ENCODE assay signal across 34 cellular contexts in the genomic region with DNA sequence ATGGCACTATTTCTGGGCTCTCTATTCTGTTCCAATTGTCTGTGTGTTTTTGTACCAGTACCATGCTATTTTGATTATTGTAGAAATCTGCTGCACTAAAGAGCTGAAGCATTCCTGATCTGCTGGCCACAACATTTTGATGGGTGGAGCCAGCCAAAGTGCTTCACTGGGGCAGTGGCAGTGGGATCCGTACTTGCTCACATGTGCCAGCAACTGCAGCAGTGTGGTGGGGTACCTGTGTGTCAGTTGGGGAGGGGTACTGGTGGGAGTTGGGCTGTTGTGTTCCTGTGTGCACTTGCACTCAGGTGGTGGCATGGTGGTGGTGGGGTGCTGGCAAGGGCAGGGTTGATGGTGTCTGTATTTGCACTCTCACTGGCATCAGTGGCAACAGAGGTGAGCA.
"Had no signal": no experiment of that assay in that cellular context is flagged by ENCODE, and none has a peak within 500 bp of the region (broad histone marks: within the 10 kb centered on the region; RNA-seq: fewer than 3 reads in every experiment).

No MANE protein-coding gene starts in this region.

- H3K4me1 ChIP-seq: adrenal gland, body of pancreas, breast epithelium, esophagus muscularis mucosa, foreskin keratinocyte, gastrocnemius medialis had no signal

- ATAC-seq: activated CD8-positive, alpha-beta T cell treated with anti-CD3 and anti-CD28 coated beads for 36 hours; activated naive CD8-positive, alpha-beta T cell treated with anti-CD3 and anti-CD28 coated beads, Interleukin-2, amount 50 U/mL, for 24 hours; activated T-cell treated with anti-CD3 and anti-CD28 coated beads, Interleukin-2, amount 50 U/mL, for 4 hours; activated T-helper 17 cell treated with anti-CD3 and anti-CD28 coated beads, Interleukin-2, amount 50 U/mL, for 72 hours; body of pancreas; effector memory CD8-positive, alpha-beta T cell; foreskin keratinocyte; gastrocnemius medialis; T-helper 17 cell had no signal

- H3K4me3 Mint-ChIP-seq: activated B cell treated with CpG ODN at 0.5 μM for 24 hours; activated CD8-positive, alpha-beta T cell treated with anti-CD3 and anti-CD28 coated beads for 36 hours; activated naive CD4-positive, alpha-beta T cell treated with anti-CD3 and anti-CD28 coated beads for 36 hours; activated naive CD4-positive, alpha-beta T cell treated with anti-CD3 and anti-CD28 coated beads, Interleukin-2, amount 50 U/mL, for 24 hours; activated naive CD8-positive, alpha-beta T cell treated with anti-CD3 and anti-CD28 coated beads for 36 hours; activated naive CD8-positive, alpha-beta T cell treated with anti-CD3 and anti-CD28 coated beads, Interleukin-2, amount 50 U/mL, for 24 hours; activated T-cell treated with anti-CD3 and anti-CD28 coated beads, Interleukin-2, amount 50 U/mL, for 4 hours; activated T-helper 17 cell treated with anti-CD3 and anti-CD28 coated beads, Interleukin-2, amount 50 U/mL, for 72 hours; central memory CD8-positive, alpha-beta T cell; effector memory CD8-positive, alpha-beta T cell; T-helper 17 cell; T-helper 2 cell treated with Interferon-gamma antibody and Interleukin-4, amounts not matched to agents 5 μg/mL and 100 μg/mL, for 36 hours had no signal

- H3K36me3 ChIP-seq: adrenal gland, breast epithelium, cardiac muscle cell, esophagus muscularis mucosa, gastrocnemius medialis, WERI-Rb-1 had no signal

- H3K27ac Mint-ChIP-seq: activated B cell treated with CpG ODN at 0.5 μM for 24 hours; activated CD8-positive, alpha-beta T cell treated with anti-CD3 and anti-CD28 coated beads for 36 hours; activated naive CD4-positive, alpha-beta T cell treated with anti-CD3 and anti-CD28 coated beads for 36 hours; activated naive CD4-positive, alpha-beta T cell treated with anti-CD3 and anti-CD28 coated beads, Interleukin-2, amount 50 U/mL, for 24 hours; activated naive CD8-positive, alpha-beta T cell treated with anti-CD3 and anti-CD28 coated beads for 36 hours; activated naive CD8-positive, alpha-beta T cell treated with anti-CD3 and anti-CD28 coated beads, Interleukin-2, amount 50 U/mL, for 24 hours; activated T-helper 17 cell treated with anti-CD3 and anti-CD28 coated beads, Interleukin-2, amount 50 U/mL, for 72 hours; effector memory CD8-positive, alpha-beta T cell; T-helper 17 cell; T-helper 2 cell treated with Interferon-gamma antibody and Interleukin-4, amounts not matched to agents 5 μg/mL and 100 μg/mL, for 36 hours had no signal

- H3K4me1 Mint-ChIP-seq: activated B cell treated with CpG ODN at 0.5 μM for 24 hours; activated naive CD4-positive, alpha-beta T cell treated with anti-CD3 and anti-CD28 coated beads, Interleukin-2, amount 50 U/mL, for 24 hours; activated naive CD8-positive, alpha-beta T cell treated with anti-CD3 and anti-CD28 coated beads for 36 hours; activated naive CD8-positive, alpha-beta T cell treated with anti-CD3 and anti-CD28 coated beads, Interleukin-2, amount 50 U/mL, for 24 hours; activated T-helper 17 cell treated with anti-CD3 and anti-CD28 coated beads, Interleukin-2, amount 50 U/mL, for 72 hours; central memory CD8-positive, alpha-beta T cell; T-helper 17 cell had no signal

- H3K9me3 ChIP-seq: adrenal gland, body of pancreas, breast epithelium, gastrocnemius medialis had no signal

- H3K27me3 Mint-ChIP-seq: activated B cell treated with CpG ODN at 0.5 μM for 24 hours; activated CD8-positive, alpha-beta T cell treated with anti-CD3 and anti-CD28 coated beads for 36 hours; activated naive CD4-positive, alpha-beta T cell treated with anti-CD3 and anti-CD28 coated beads, Interleukin-2, amount 50 U/mL, for 24 hours; activated naive CD8-positive, alpha-beta T cell treated with anti-CD3 and anti-CD28 coated beads for 36 hours; activated naive CD8-positive, alpha-beta T cell treated with anti-CD3 and anti-CD28 coated beads, Interleukin-2, amount 50 U/mL, for 24 hours; activated T-helper 17 cell treated with anti-CD3 and anti-CD28 coated beads, Interleukin-2, amount 50 U/mL, for 72 hours; central memory CD8-positive, alpha-beta T cell; effector memory CD8-positive, alpha-beta T cell; T-helper 17 cell had no signal

- H3K36me3 Mint-ChIP-seq: activated naive CD4-positive, alpha-beta T cell treated with anti-CD3 and anti-CD28 coated beads, Interleukin-2, amount 50 U/mL, for 24 hours; activated naive CD8-positive, alpha-beta T cell treated with anti-CD3 and anti-CD28 coated beads for 36 hours had no signal

- H3K27ac ChIP-seq: adrenal gland, body of pancreas, breast epithelium, cardiac muscle cell, esophagus muscularis mucosa, foreskin keratinocyte, gastrocnemius medialis, WERI-Rb-1 had no signal

- DNase-seq: activated B cell treated with CpG ODN at 0.5 μM for 24 hours; activated CD4-positive, alpha-beta T cell treated with anti-CD3 and anti-CD28 coated beads for 48 hours; activated CD4-positive, alpha-beta T cell treated with anti-CD3 and anti-CD28 coated beads, Interleukin-2, amount 50 U/mL, for 1 hour; activated CD4-positive, alpha-beta T cell treated with anti-CD3 and anti-CD28 coated beads, Interleukin-2, amount 50 U/mL, for 48 hours; activated CD8-positive, alpha-beta memory T cell treated with anti-CD3 and anti-CD28 coated beads for 24 hours; activated CD8-positive, alpha-beta T cell treated with anti-CD3 and anti-CD28 coated beads for 36 hours; activated effector memory CD4-positive, alpha-beta T cell treated with Interleukin-2 at 50 U/mL for 16 hours; activated gamma-delta T cell treated with Interleukin-2 at 50 U/mL for 16 hours; activated naive CD4-positive, alpha-beta T cell treated with anti-CD3 and anti-CD28 coated beads for 36 hours; activated naive CD8-positive, alpha-beta T cell treated with anti-CD3 and anti-CD28 coated beads for 36 hours; activated naive CD8-positive, alpha-beta T cell treated with anti-CD3 and anti-CD28 coated beads, Interleukin-2, amount 50 U/mL, for 24 hours; activated T-cell treated with anti-CD3 and anti-CD28 coated beads, Interleukin-2, amount 50 U/mL, for 4 hours; adrenal gland; amygdala; body of pancreas; cortex of kidney; dermis blood vessel endothelial cell; effector CD4-positive, alpha-beta T cell; effector memory CD8-positive, alpha-beta T cell; erythroblast; foreskin keratinocyte; gastrocnemius medialis; glutamatergic neuron; T-helper 1 cell; T-helper 17 cell; T1000; WERI-Rb-1 had no signal

- H3K27me3 ChIP-seq: adrenal gland, body of pancreas, breast epithelium, cardiac muscle cell, esophagus muscularis mucosa, foreskin keratinocyte, gastrocnemius medialis had no signal

- H3K4me3 ChIP-seq: adrenal gland, body of pancreas, breast epithelium, cardiac muscle cell, esophagus muscularis mucosa, gastrocnemius medialis had no signal
